Comparison of ENCODE assay signal across 1 cellular context in genomic region chr12:124302807-124303578, GRCh38.
TF ChIP-seq lines count a peak whose summit lies in the region.

No MANE protein-coding gene starts in this region.

TF ChIP-seq in K562, 482 proteins besides CTCF, POLR2A, EP300 and RAD21 (continued from another document):
- TF ChIP-seq FOXM1 (IDR thresholded peaks at IDR 0.05; ENCODE audit: low read depth) (no peak), FOXM1 (CRISPR knock-in tag; IDR thresholded peaks at IDR 0.05; ENCODE audit: low read depth) (no peak), NR2C2 (CRISPR knock-in tag; IDR thresholded peaks at IDR 0.05) (no peak), NR2C2 (tag; IDR thresholded peaks at IDR 0.05) (peak; percentile 98)
TF ChIP-seq in K562: peak in this region for 3.
